ENCODE assay signal across 8 cellular contexts in the genomic region with DNA sequence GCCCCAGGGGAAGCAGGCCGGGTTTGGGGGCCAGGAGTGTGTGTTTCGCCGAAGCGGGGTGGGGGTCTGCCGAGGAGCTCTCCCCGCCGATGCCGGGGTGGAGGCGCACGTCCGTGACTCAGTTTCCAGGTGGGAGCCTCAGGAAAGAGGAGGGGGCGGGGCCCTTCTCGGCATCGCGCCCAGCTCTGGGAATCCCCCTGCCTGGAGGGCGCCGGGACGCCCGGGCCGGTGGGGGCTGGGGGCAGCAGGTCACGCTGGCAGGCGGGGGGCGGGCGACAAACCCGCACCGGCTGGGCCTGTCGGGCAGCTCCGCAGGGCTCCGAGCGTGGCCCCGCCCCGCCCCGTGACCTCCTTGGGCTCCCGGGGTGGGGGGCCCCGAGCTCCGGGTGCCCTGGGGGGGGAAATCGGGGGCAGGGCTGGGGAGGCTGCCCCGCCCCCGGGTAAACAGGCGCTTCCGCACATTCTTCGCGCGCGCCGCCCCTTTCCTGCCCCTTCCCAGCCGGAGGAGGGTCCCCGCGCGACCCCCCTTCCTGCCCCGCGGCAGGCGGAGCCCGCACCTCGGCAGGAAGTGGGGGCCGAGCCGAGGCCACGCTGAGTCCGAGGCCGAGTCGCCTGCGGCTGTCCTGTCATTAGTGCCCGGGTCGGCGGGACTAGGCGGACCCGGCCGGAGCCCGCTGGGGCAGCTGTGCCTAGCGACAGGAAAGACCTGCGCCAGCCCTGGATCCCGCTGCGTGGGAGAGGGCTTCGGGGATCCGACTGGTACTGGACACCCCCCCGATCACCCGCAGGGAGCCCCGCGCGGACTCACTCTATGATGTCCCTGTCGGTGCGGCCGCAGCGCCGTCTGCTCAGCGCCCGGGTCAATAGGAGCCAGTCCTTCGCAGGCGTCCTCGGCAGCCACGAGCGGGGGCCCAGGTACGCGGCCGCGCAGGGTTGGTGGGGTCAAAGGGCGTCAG. TPM values are rescaled to one million over a fixed set of nuclear protein-coding genes. Genes with fewer than 3 reads are reported as not detected.
DNase-seq lines count a peak whose midpoint lies in the region; ATAC-seq, FAIRE-seq and TF ChIP-seq lines count a peak whose summit lies in the region.

No MANE protein-coding gene starts in this region.

- under 1% methylated on average over 97 of the region's 97 CpGs for WGBS in right cardiac atrium

- H3K27ac ChIP-seq in Peyer's patch (peak overlapping the region; percentile 79 to 90 (median 88)), right cardiac atrium (ENCODE audit: low read length) (peak overlapping the region; percentile 67)

- TF ChIP-seq CTCF in Peyer's patch (IDR thresholded peaks at IDR 0.05): no peak

- intact Hi-C loops in right cardiac atrium (cut with DNase I): no loop called here
- intact Hi-C loops in sciatic nerve (cut with DNase I): no loop called here

- peaks cover 33% of the 10 kb centered on the region for H3K4me1 Mint-ChIP-seq in activated naive CD8-positive, alpha-beta T cell treated with anti-CD3 and anti-CD28 coated beads, Interleukin-2, amount 50 U/mL, for 24 hours

- ATAC-seq in activated naive CD8-positive, alpha-beta T cell treated with anti-CD3 and anti-CD28 coated beads, Interleukin-2, amount 50 U/mL, for 24 hours: peak; percentile 5
- ATAC-seq in right cardiac atrium (peak; percentile 68 to 77), sciatic nerve (peak; percentile 40), GM21528 (IDR thresholded peaks at IDR 0.05; ENCODE audit: low FRiP score, unreplicated experiment) (no peak), HG03521 (IDR thresholded peaks at IDR 0.05; ENCODE audit: unreplicated experiment) (no peak)

- no peak for FAIRE-seq in GM19239 (lab: Jason Lieb, UNC)

- H3K4me1 ChIP-seq in Peyer's patch (peaks cover 0 to 27% (median 12%) of the 10 kb centered on the region in 4 donors), right cardiac atrium (ENCODE audit: control insufficient read depth, insufficient read depth, low read length) (peaks cover 14% of the 10 kb centered on the region)

- no peaks in the 10 kb centered on the region for H3K27me3 ChIP-seq in Peyer's patch
- H3K27me3 ChIP-seq in right cardiac atrium (ENCODE audit: control insufficient read depth, insufficient read depth): no peaks in the 10 kb centered on the region

- peaks cover 3% of the 10 kb centered on the region for H3K36me3 Mint-ChIP-seq in activated naive CD8-positive, alpha-beta T cell treated with anti-CD3 and anti-CD28 coated beads, Interleukin-2, amount 50 U/mL, for 24 hours (ENCODE audit: low read depth)

- TF ChIP-seq POLR2A in Peyer's patch (IDR thresholded peaks at IDR 0.05): no peak

- H3K36me3 ChIP-seq in Peyer's patch: peaks cover 0 to 3% (median 0%) of the 10 kb centered on the region in 3 donors

- H3K4me3 ChIP-seq in Peyer's patch: peak overlapping the region; percentile 48 to 73 (median 60)
- H3K4me3 ChIP-seq in right cardiac atrium (ENCODE audit: low read length): peak overlapping the region; percentile 94

- peaks cover 11% of the 10 kb centered on the region for H3K27me3 Mint-ChIP-seq in activated naive CD8-positive, alpha-beta T cell treated with anti-CD3 and anti-CD28 coated beads, Interleukin-2, amount 50 U/mL, for 24 hours

- peak overlapping the region; percentile 78 for H3K4me3 Mint-ChIP-seq in activated naive CD8-positive, alpha-beta T cell treated with anti-CD3 and anti-CD28 coated beads, Interleukin-2, amount 50 U/mL, for 24 hours

- H3K9me3 ChIP-seq in Peyer's patch (no peaks in the 10 kb centered on the region), right cardiac atrium (ENCODE audit: control insufficient read depth, low read length) (no peaks in the 10 kb centered on the region)

- no peak overlapping the region for H3K27ac Mint-ChIP-seq in activated naive CD8-positive, alpha-beta T cell treated with anti-CD3 and anti-CD28 coated beads, Interleukin-2, amount 50 U/mL, for 24 hours

- DNase-seq in GM19239 (ENCODE audit: insufficient read length, low spot score) (peak; percentile 69), Peyer's patch (peak; percentile 68 to 87 (median 79)), right cardiac atrium (peak; percentile 81 to 92 (median 90)), sciatic nerve (ENCODE audit: low spot score) (no peak), Ammon's horn (ENCODE audit: low spot score) (no peak)
- peak; percentile 53 for DNase-seq in activated naive CD8-positive, alpha-beta T cell treated with anti-CD3 and anti-CD28 coated beads, Interleukin-2, amount 50 U/mL, for 24 hours

- no peaks in the 10 kb centered on the region for H3K9me3 Mint-ChIP-seq in activated naive CD8-positive, alpha-beta T cell treated with anti-CD3 and anti-CD28 coated beads, Interleukin-2, amount 50 U/mL, for 24 hours

RNA-seq across cellular contexts. Expression of gene RIPOR1, which starts 9.3 kb away (rescaled TPM):
- total RNA-seq in Peyer's patch (10 to 100 TPM; 10.5 to 70.1 (median 42.5) TPM), right cardiac atrium (10 to 100 TPM; 76.2 to 86.6 (median 83.7) TPM), sciatic nerve (116 TPM)
- polyA plus RNA-seq in right cardiac atrium: 43.8 TPM

RNA-seq across cellular contexts. Expression of gene CTCF, which starts 24.4 kb away (rescaled TPM):
- total RNA-seq in Peyer's patch: 10 to 100 TPM; 35.3 to 59.4 (median 42.7) TPM
- 10 to 100 TPM; 24.2 to 30.5 (median 28.6) TPM for total RNA-seq in right cardiac atrium
- 17.5 TPM for polyA plus RNA-seq in right cardiac atrium
- 44.0 TPM for total RNA-seq in sciatic nerve

RNA-seq across cellular contexts. Expression of gene AGRP, which starts 54.6 kb away (rescaled TPM):
- total RNA-seq in Peyer's patch (not detected), right cardiac atrium (not detected), sciatic nerve (not detected)
- polyA plus RNA-seq in right cardiac atrium: not detected

RNA-seq across cellular contexts. Expression of gene ATP6V0D1, which starts 57.0 kb away (rescaled TPM):
- total RNA-seq in Peyer's patch (100 to 1,000 TPM; 131 to 223 (median 202) TPM), right cardiac atrium (10 to 100 TPM; 64.1 to 79.4 (median 68.2) TPM), sciatic nerve (46.4 TPM)
- polyA plus RNA-seq in right cardiac atrium: 44.6 TPM

Comparison
In these comparisons a context has a peak if more than half of its experiments do, and no peak if none do; other contexts are left out.
1. DNase-seq: peak in GM19239 (single experiment), Peyer's patch (3 of 3), activated naive CD8-positive, alpha-beta T cell treated with anti-CD3 and anti-CD28 coated beads, Interleukin-2, amount 50 U/mL, for 24 hours (single experiment) and right cardiac atrium (3 of 3); none in sciatic nerve (single experiment) and Ammon's horn (single experiment).
2. ATAC-seq: peak in activated naive CD8-positive, alpha-beta T cell treated with anti-CD3 and anti-CD28 coated beads, Interleukin-2, amount 50 U/mL, for 24 hours (single experiment), right cardiac atrium (2 of 2) and sciatic nerve (single experiment); none in GM21528 (single experiment) and HG03521 (single experiment).